In genomic region chr19:43562698-43563241, GRCh38 we compare ENCODE assay signal across 8 cellular contexts. TPM values are rescaled to one million over a fixed set of nuclear protein-coding genes. Genes with fewer than 3 reads are reported as not detected.
DNase-seq lines count a peak whose midpoint lies in the region; ATAC-seq and TF ChIP-seq lines count a peak whose summit lies in the region.

No MANE protein-coding gene starts in this region.

- H3K18ac ChIP-seq in neuronal stem cell (ENCODE audit: low read length), result peak overlapping the region; percentile 17

- H3K9ac ChIP-seq in neuronal stem cell (ENCODE audit: low read depth, low read length, poor library complexity), result peak overlapping the region; percentile 44

- TF ChIP-seq CTCF in HEK293 (tag by site-specific recombination; IDR thresholded peaks at IDR 0.05), result no peak

- ATAC-seq in activated CD8-positive, alpha-beta T cell treated with anti-CD3 and anti-CD28 coated beads, Interleukin-2, amount 10 ng/mL, durations not matched to agents 7 days and 5 days, result peak; percentile 92

- H3K4me1 ChIP-seq in HEK293 (ENCODE audit: control insufficient read depth, insufficient read depth, low read length), result peaks cover 2% of the 10 kb centered on the region; the same call in 1 of the 2 replicates
- no peaks in the 10 kb centered on the region for H3K4me1 ChIP-seq in neuronal stem cell (ENCODE audit: control insufficient read depth in 2 of 2, insufficient read depth in 1 of 2, low read depth in 1 of 2, low read length in 2 of 2)

- no peak overlapping the region for H2AK5ac ChIP-seq in neuronal stem cell (ENCODE audit: low read depth, low read length)

- peak overlapping the region; percentile 46 for H3K4me3 Mint-ChIP-seq in activated CD8-positive, alpha-beta T cell treated with anti-CD3 and anti-CD28 coated beads, Interleukin-2, amount 10 ng/mL, durations not matched to agents 7 days and 5 days

- H3K36me3 ChIP-seq in HEK293 (ENCODE audit: control insufficient read depth in 2 of 2, insufficient read depth in 1 of 2, low read length in 2 of 2) (peaks cover 46 to 86% of the 10 kb centered on the region in 2 experiments), neuronal stem cell (replicated peaks in 1 of 2; ENCODE audit: control insufficient read depth in 2 of 2, insufficient read depth in 2 of 2, low read length in 2 of 2) (peaks cover 25 to 63% of the 10 kb centered on the region in 2 donors)

- peak overlapping the region; percentile 89 for H3K14ac ChIP-seq in neuronal stem cell (ENCODE audit: low read length)

- peak overlapping the region; percentile 80 for H3K23ac ChIP-seq in neuronal stem cell (ENCODE audit: low read depth, low read length, poor library complexity)

- POLR2A ChIA-PET in HEK293 (lab: Yijun Ruan, JAX), result interaction anchor here (1.0 kb wide), 1 partner anchor 13 kb away, joined by 4 read pairs; the partner anchor contains the start of genes PINLYP and XRCC1
- POLR2A ChIA-PET in activated CD8-positive, alpha-beta T cell treated with anti-CD3 and anti-CD28 coated beads, Interleukin-2, amount 10 ng/mL, durations not matched to agents 7 days and 5 days (lab: Charles Lee), result interaction anchor here (0.6 to 1.0 kb wide), 2 partner anchors 20 to 32 kb away, joined by 3 read pairs; no protein-coding TSS in a partner anchor

- no peak overlapping the region for H2AFZ ChIP-seq in neuronal stem cell (ENCODE audit: low read length)

- H3K4me3 ChIP-seq in HEK293 (ENCODE audit: low read depth, low read length) (no peak overlapping the region), neuronal stem cell (ENCODE audit: low read length in 2 of 2) (peak overlapping the region in 1 of 2 donors; percentile 51)

- H4K8ac ChIP-seq in neuronal stem cell (ENCODE audit: low read depth, low read length), result no peak overlapping the region

- peaks cover 39% of the 10 kb centered on the region for H3K36me3 Mint-ChIP-seq in activated CD8-positive, alpha-beta T cell treated with anti-CD3 and anti-CD28 coated beads, Interleukin-2, amount 10 ng/mL, durations not matched to agents 7 days and 5 days (ENCODE audit: low read depth)

- peaks cover 6% of the 10 kb centered on the region for H3K79me1 ChIP-seq in neuronal stem cell (ENCODE audit: low read depth, low read length)

- H4K91ac ChIP-seq in neuronal stem cell (ENCODE audit: low read depth, low read length, poor library complexity), result no peak overlapping the region

- no peak overlapping the region for H2BK15ac ChIP-seq in neuronal stem cell (ENCODE audit: low read length)

- H2BK12ac ChIP-seq in neuronal stem cell (ENCODE audit: low read length), result no peak overlapping the region

- no peaks in the 10 kb centered on the region; the same call in 1 of the 2 replicates for H3K9me3 ChIP-seq in HEK293 (ENCODE audit: control insufficient read depth, insufficient read depth, low read depth, low read length)
- H3K9me3 ChIP-seq in neuronal stem cell (replicated peaks in 1 of 2; ENCODE audit: control insufficient read depth in 2 of 2, insufficient read depth in 1 of 2, low read depth in 1 of 2, low read length in 2 of 2), result no peaks in the 10 kb centered on the region

- H3K27me3 ChIP-seq in neuronal stem cell (ENCODE audit: control insufficient read depth in 3 of 3, insufficient read depth in 3 of 3, low read depth in 1 of 3, low read length in 3 of 3), result no peaks in the 10 kb centered on the region

- no peaks in the 10 kb centered on the region for H3K9me3 Mint-ChIP-seq in activated CD8-positive, alpha-beta T cell treated with anti-CD3 and anti-CD28 coated beads, Interleukin-2, amount 10 ng/mL, durations not matched to agents 7 days and 5 days (ENCODE audit: insufficient read depth)

- H3K27ac Mint-ChIP-seq in activated CD8-positive, alpha-beta T cell treated with anti-CD3 and anti-CD28 coated beads, Interleukin-2, amount 10 ng/mL, durations not matched to agents 7 days and 5 days, result peak overlapping the region; percentile 97

- no peak overlapping the region for H3K4me2 ChIP-seq in neuronal stem cell (ENCODE audit: insufficient read depth, low read length, poor library complexity, severe bottlenecking)

- no peak overlapping the region for H2BK120ac ChIP-seq in neuronal stem cell (ENCODE audit: low read depth, low read length)

- H3K27ac ChIP-seq in HEK293 (ENCODE audit: extremely low read depth, low read depth, low read length), result 0 out of 2 replicates have a peak overlapping the region, but pooled peaks have one; percentile 9
- H3K27ac ChIP-seq in neuronal stem cell (replicated peaks; ENCODE audit: low read length), result no peak overlapping the region

- no peak overlapping the region for H3K4ac ChIP-seq in neuronal stem cell (ENCODE audit: low read length)

- no peaks in the 10 kb centered on the region for H3K27me3 Mint-ChIP-seq in activated CD8-positive, alpha-beta T cell treated with anti-CD3 and anti-CD28 coated beads, Interleukin-2, amount 10 ng/mL, durations not matched to agents 7 days and 5 days (ENCODE audit: low read depth)

- CTCF ChIA-PET in HEK293 (lab: Yijun Ruan, JAX), result interaction anchor here (0.6 to 12.5 kb wide), 3 partner anchors 7 to 116 kb away, joined by 3 to 167 read pairs (median 3); no protein-coding TSS in a partner anchor
- CTCF ChIA-PET in activated CD8-positive, alpha-beta T cell treated with anti-CD3 and anti-CD28 coated beads, Interleukin-2, amount 10 ng/mL, durations not matched to agents 7 days and 5 days (lab: Charles Lee), result interaction anchor here (3.4 to 12.8 kb wide), 3 partner anchors 8 to 32 kb away, joined by 13 to 239 read pairs (median 30); partner anchors contain the start of genes IRGQ and ZNF576

- H3K4me1 Mint-ChIP-seq in activated CD8-positive, alpha-beta T cell treated with anti-CD3 and anti-CD28 coated beads, Interleukin-2, amount 10 ng/mL, durations not matched to agents 7 days and 5 days (ENCODE audit: low read depth), result peaks cover 43% of the 10 kb centered on the region

- DNase-seq in DMS153 (lab: John Stamatoyannopoulos, UW) (peak; percentile 79), NCI-H446 (lab: John Stamatoyannopoulos, UW) (peak; percentile 26 to 78), neuronal stem cell (ENCODE audit: low spot score) (no peak), stromal cell of bone marrow (ENCODE audit: low read depth) (peak; percentile 41), D341Med (ENCODE audit: low spot score) (no peak)
- DNase-seq in activated CD8-positive, alpha-beta T cell treated with anti-CD3 and anti-CD28 coated beads, Interleukin-2, amount 10 ng/mL, durations not matched to agents 7 days and 5 days, result peak; percentile 87
- peak; percentile 64 for DNase-seq in effector CD4-positive, alpha-beta T cell

- WGBS in neuronal stem cell (ENCODE audit: extremely low coverage in 2 of 2, insufficient read length in 2 of 2, insufficient replicate concordance in 1 of 2), 2 donors, result no CpG with 5 or more reads among the region's 14 CpGs

- no peak overlapping the region for H2BK5ac ChIP-seq in neuronal stem cell (ENCODE audit: low read length)

TF ChIP-seq in HEK293, 187 proteins besides CTCF, POLR2A, EP300 and RAD21 (continues in another document):
- no peak for TF ChIP-seq ZNF274 (IDR thresholded peaks at IDR 0.05; ENCODE audit: low read length)
- TF ChIP-seq ZNF274 (tag by site-specific recombination; IDR thresholded peaks at IDR 0.05; ENCODE audit: borderline replicate concordance), result no peak
- TF ChIP-seq ZXDB (tag by site-specific recombination; IDR thresholded peaks at IDR 0.05), result no peak
- no peak for TF ChIP-seq ZNF701 (tag by site-specific recombination; IDR thresholded peaks at IDR 0.05)
- TF ChIP-seq SALL2 (tag by site-specific recombination; IDR thresholded peaks at IDR 0.05; ENCODE audit: borderline replicate concordance), result no peak
- TF ChIP-seq ZNF785 (tag by site-specific recombination; IDR thresholded peaks at IDR 0.05), result no peak
- peak; percentile 56 for TF ChIP-seq SP7 (tag by site-specific recombination; IDR thresholded peaks at IDR 0.05)
- TF ChIP-seq SCRT1 (tag by site-specific recombination; IDR thresholded peaks at IDR 0.05; ENCODE audit: borderline replicate concordance), result no peak
- no peak for TF ChIP-seq ZNF501 (tag by site-specific recombination; IDR thresholded peaks at IDR 0.05)
- TF ChIP-seq ZSCAN4 (tag by site-specific recombination; IDR thresholded peaks at IDR 0.05), result no peak
- TF ChIP-seq MYNN (tag by site-specific recombination; IDR thresholded peaks at IDR 0.05; ENCODE audit: borderline replicate concordance), result no peak
- no peak for TF ChIP-seq IKZF3 (tag by site-specific recombination; IDR thresholded peaks at IDR 0.05)
- peak; percentile 63 for TF ChIP-seq ZIC2 (tag by site-specific recombination; IDR thresholded peaks at IDR 0.05)

RNA-seq across cellular contexts. Expression of gene XRCC1, which starts 12.6 kb away (rescaled TPM):
- 10 to 100 TPM; 46.5 to 48.4 TPM for total RNA-seq in activated CD8-positive, alpha-beta T cell treated with anti-CD3 and anti-CD28 coated beads, Interleukin-2, amount 10 ng/mL, durations not matched to agents 7 days and 5 days
- polyA plus RNA-seq in neuronal stem cell (2013, experiment 1 of 2), result 45.5 TPM
- polyA plus RNA-seq in neuronal stem cell (2013, experiment 2 of 2), result 44.7 TPM

RNA-seq across cellular contexts. Expression of gene PINLYP, which starts 12.8 kb away (rescaled TPM):
- total RNA-seq in activated CD8-positive, alpha-beta T cell treated with anti-CD3 and anti-CD28 coated beads, Interleukin-2, amount 10 ng/mL, durations not matched to agents 7 days and 5 days, result 1 to 10 TPM; 7.4 to 8.9 TPM
- 8.4 TPM for polyA plus RNA-seq in neuronal stem cell (2013, experiment 1 of 2)
- polyA plus RNA-seq in neuronal stem cell (2013, experiment 2 of 2), result 8.4 TPM

RNA-seq across cellular contexts. Expression of gene ZNF575, which starts 29.8 kb away (rescaled TPM):
- 1 to 10 TPM; 3.4 to 3.7 TPM for total RNA-seq in activated CD8-positive, alpha-beta T cell treated with anti-CD3 and anti-CD28 coated beads, Interleukin-2, amount 10 ng/mL, durations not matched to agents 7 days and 5 days
- polyA plus RNA-seq in neuronal stem cell (2013, experiment 1 of 2), result 0.29 TPM
- polyA plus RNA-seq in neuronal stem cell (2013, experiment 2 of 2), result 0.21 TPM

RNA-seq across cellular contexts. Expression of gene IRGQ, which starts 33.2 kb away (rescaled TPM):
- total RNA-seq in activated CD8-positive, alpha-beta T cell treated with anti-CD3 and anti-CD28 coated beads, Interleukin-2, amount 10 ng/mL, durations not matched to agents 7 days and 5 days, result 10 to 100 TPM; 11.2 to 14.0 TPM
- 8.3 TPM for polyA plus RNA-seq in neuronal stem cell (2013, experiment 1 of 2)
- polyA plus RNA-seq in neuronal stem cell (2013, experiment 2 of 2), result 8.4 TPM

RNA-seq across cellular contexts. Expression of gene ZNF576, which starts 33.6 kb away (rescaled TPM):
- 10 to 100 TPM; 14.1 to 17.3 TPM for total RNA-seq in activated CD8-positive, alpha-beta T cell treated with anti-CD3 and anti-CD28 coated beads, Interleukin-2, amount 10 ng/mL, durations not matched to agents 7 days and 5 days
- polyA plus RNA-seq in neuronal stem cell (2013, experiment 1 of 2), result 12.5 TPM
- 12.1 TPM for polyA plus RNA-seq in neuronal stem cell (2013, experiment 2 of 2)

Comparison
In these comparisons a context has a peak if more than half of its experiments do, and no peak if none do; other contexts are left out.
1. DNase-seq: peak in DMS153 (single experiment), NCI-H446 (2 of 2), activated CD8-positive, alpha-beta T cell treated with anti-CD3 and anti-CD28 coated beads, Interleukin-2, amount 10 ng/mL, durations not matched to agents 7 days and 5 days (single experiment), effector CD4-positive, alpha-beta T cell (single experiment) and stromal cell of bone marrow (single experiment); none in neuronal stem cell (single experiment) and D341Med (single experiment).